14 cellular contexts compared by ENCODE assay signal in genomic region chr10:85642082-85642420, GRCh38.
DNase-seq lines count a peak whose midpoint lies in the region; ATAC-seq and TF ChIP-seq lines count a peak whose summit lies in the region.
"Had no signal": no experiment of that assay in that cellular context is flagged by ENCODE, and none has a peak within 500 bp of the region (broad histone marks: within the 10 kb centered on the region; RNA-seq: fewer than 3 reads in every experiment).

No MANE protein-coding gene starts in this region.

- BruUV-seq in Panc1 (replicated peaks; lab: Mats Ljungman, UMichigan) = no TSS peak

- no CpG with 5 or more reads among the region's 1 CpG for WGBS in trophoblast cell (ENCODE audit: extremely low coverage, insufficient coverage, insufficient read length)

- H3K36me3 ChIP-seq in Panc1 (ENCODE audit: control insufficient read depth, insufficient read depth, low read length) (no peaks in the 10 kb centered on the region), trophoblast cell (ENCODE audit: control insufficient read depth in 1 of 2, insufficient read depth in 2 of 2, low read length in 2 of 2) (no peaks in the 10 kb centered on the region)
- H3K36me3 ChIP-seq: thoracic aorta had no signal

- in situ Hi-C loops in Panc1 (cut with HindIII; ENCODE audit: low pct_unique_long_range_greater_than_20kb, low sequenced_read_pairs) = no loop called here

- H4K12ac ChIP-seq in trophoblast cell (ENCODE audit: low read depth, low read length) = no peak overlapping the region

- no peak for TF ChIP-seq CTCF in Panc1 (IDR thresholded peaks at IDR 0.05)

- H2BK120ac ChIP-seq in trophoblast cell (ENCODE audit: insufficient read depth, low read length, poor library complexity) = peak overlapping the region; percentile 63

- H3K4me2 ChIP-seq in trophoblast cell (ENCODE audit: low read length) = peak overlapping the region; percentile 31

- no peak overlapping the region for H2AK5ac ChIP-seq in trophoblast cell (ENCODE audit: low read length)

- peak overlapping the region; percentile 57 for H2BK5ac ChIP-seq in trophoblast cell (ENCODE audit: low read depth, low read length, poor library complexity)

- H3K23ac ChIP-seq in trophoblast cell (ENCODE audit: low read length) = no peak overlapping the region

- POLR2A ChIA-PET in Panc1 (lab: Charles Lee) (interaction anchor here (0.6 to 0.7 kb wide), 2 partner anchors 48 to 95 kb away, joined by 3 to 4 read pairs; no protein-coding TSS in a partner anchor), HEK293T (lab: Yijun Ruan, JAX) (no interaction called here)

- H3K27me3 ChIP-seq in Panc1 (ENCODE audit: control insufficient read depth, insufficient read depth, low read length) = no peaks in the 10 kb centered on the region
- no peaks in the 10 kb centered on the region for H3K27me3 ChIP-seq in trophoblast cell (ENCODE audit: insufficient read depth, low read length)

- H3K14ac ChIP-seq in trophoblast cell (ENCODE audit: low read length) = peak overlapping the region; percentile 62

- no peak overlapping the region for H2AFZ ChIP-seq in trophoblast cell (ENCODE audit: insufficient read depth, low read length, poor library complexity)

- H3K4me1 ChIP-seq in Panc1 (ENCODE audit: control insufficient read depth, insufficient read depth, low read length) = peaks cover 43% of the 10 kb centered on the region
- peaks cover 10 to 17% of the 10 kb centered on the region in 2 experiments for H3K4me1 ChIP-seq in trophoblast cell (ENCODE audit: control insufficient read depth in 1 of 2, insufficient read depth in 2 of 2, low read length in 2 of 2)

- H3K9ac ChIP-seq in trophoblast cell (ENCODE audit: low read length) = no peak overlapping the region

- H3K4ac ChIP-seq in trophoblast cell (ENCODE audit: low read depth, low read length) = no peak overlapping the region

- peak overlapping the region; percentile 99 for H3K27ac ChIP-seq in Panc1 (ENCODE audit: low read length)
- peak overlapping the region; percentile 91 for H3K27ac ChIP-seq in trophoblast cell (ENCODE audit: low read depth, low read length)
- H3K27ac ChIP-seq: thoracic aorta had no signal

- peaks cover 9% of the 10 kb centered on the region for H3K79me1 ChIP-seq in trophoblast cell (ENCODE audit: low read length)

- peak; percentile 53 for DNase-seq in EH (ENCODE audit: low read depth)
- DNase-seq in Panc1 (ENCODE audit: low read depth, low spot score) = no peak
- peak; percentile 11 for DNase-seq in fibroblast of gingiva (ENCODE audit: low read depth)
- no peak for DNase-seq in trophoblast cell
- no peak for DNase-seq in HEK293T (ENCODE audit: extremely low spot score)
- no peak for DNase-seq in A172 (ENCODE audit: low spot score)
- no peak for DNase-seq in NCI-H1417 treated with DMSO at 0.1 percent for 48 hours (lab: John Stamatoyannopoulos, UW)
- no peak for DNase-seq in anterior cingulate cortex (lab: John Stamatoyannopoulos, UW)
- DNase-seq: activated CD8-positive, alpha-beta memory T cell treated with anti-CD3 and anti-CD28 coated beads, Interleukin-2, amount 10 ng/mL, durations not matched to agents 7 days and 5 days; central memory CD4-positive, alpha-beta T cell; erythroblast; occipital lobe; stimulated activated CD4-positive, alpha-beta T cell treated with anti-CD3 and anti-CD28 coated beads, Interleukin-15, amount 100 ng/mL, for 24 hours had no signal

- intact Hi-C loops in Panc1 (cut with micrococcal nuclease; ENCODE audit: unreplicated experiment) = no loop called here

- no peaks in the 10 kb centered on the region for H3K79me2 ChIP-seq in trophoblast cell (ENCODE audit: control insufficient read depth, insufficient read depth, low read length, poor library complexity)

- H2BK12ac ChIP-seq in trophoblast cell (ENCODE audit: low read length) = peak overlapping the region; percentile 56

- no peak overlapping the region for H4K8ac ChIP-seq in trophoblast cell (ENCODE audit: low read depth, low read length)

- H3K4me3 ChIP-seq in Panc1 (ENCODE audit: low read depth in 2 of 2, low read length in 2 of 2) (peak overlapping the region in 1 of 2 experiments; percentile 35; a peak in 2 of 4 replicates), trophoblast cell (ENCODE audit: low read depth, low read length) (no peak overlapping the region)
- H3K4me3 ChIP-seq: thoracic aorta had no signal

- H3K18ac ChIP-seq in trophoblast cell (ENCODE audit: low read length) = no peak overlapping the region

- CTCF ChIA-PET in Panc1 (lab: Charles Lee) (interaction anchor here (0.7 kb wide), 1 partner anchor 48 kb away, joined by 3 read pairs; no protein-coding TSS in a partner anchor), HEK293T (lab: Yijun Ruan, JAX) (interaction anchor here (0.6 kb wide), 2 partner anchors 288 to 1017 kb away, joined by 3 read pairs; no protein-coding TSS in a partner anchor)

- H4K91ac ChIP-seq in trophoblast cell (ENCODE audit: low read depth, low read length) = peak overlapping the region; percentile 28

- ATAC-seq in Panc1 = peak; percentile 84
- ATAC-seq: activated CD8-positive, alpha-beta memory T cell treated with anti-CD3 and anti-CD28 coated beads, Interleukin-2, amount 10 ng/mL, durations not matched to agents 7 days and 5 days had no signal

- H3K9me3 ChIP-seq in Panc1 (ENCODE audit: control insufficient read depth, insufficient read depth, low read depth, low read length) (peaks cover 5% of the 10 kb centered on the region; the same call in 1 of the 2 replicates), trophoblast cell (ENCODE audit: insufficient read depth, low read depth, low read length) (peaks cover 1% of the 10 kb centered on the region)
- H3K9me3 ChIP-seq: thoracic aorta had no signal

TF ChIP-seq in HEK293T, 16 proteins besides CTCF, POLR2A, EP300 and RAD21:
- TF ChIP-seq SP1 (IDR thresholded peaks at IDR 0.05) (no peak), FOXK2 (IDR thresholded peaks at IDR 0.05) (no peak), FOXM1 (IDR thresholded peaks at IDR 0.05; ENCODE audit: borderline replicate concordance) (no peak), ELF4 (IDR thresholded peaks at IDR 0.05) (no peak), BHLHE40 (IDR thresholded peaks at IDR 0.05; ENCODE audit: borderline replicate concordance) (no peak), HDGF (IDR thresholded peaks at IDR 0.05; ENCODE audit: borderline replicate concordance) (no peak), ZNF384 (IDR thresholded peaks at IDR 0.05) (no peak), TARDBP (IDR thresholded peaks at IDR 0.05) (no peak), ARNT (IDR thresholded peaks at IDR 0.05) (no peak), L3MBTL2 (conservative IDR thresholded peaks at IDR 0.05) (no peak)
- TF ChIP-seq, protein P1, sequence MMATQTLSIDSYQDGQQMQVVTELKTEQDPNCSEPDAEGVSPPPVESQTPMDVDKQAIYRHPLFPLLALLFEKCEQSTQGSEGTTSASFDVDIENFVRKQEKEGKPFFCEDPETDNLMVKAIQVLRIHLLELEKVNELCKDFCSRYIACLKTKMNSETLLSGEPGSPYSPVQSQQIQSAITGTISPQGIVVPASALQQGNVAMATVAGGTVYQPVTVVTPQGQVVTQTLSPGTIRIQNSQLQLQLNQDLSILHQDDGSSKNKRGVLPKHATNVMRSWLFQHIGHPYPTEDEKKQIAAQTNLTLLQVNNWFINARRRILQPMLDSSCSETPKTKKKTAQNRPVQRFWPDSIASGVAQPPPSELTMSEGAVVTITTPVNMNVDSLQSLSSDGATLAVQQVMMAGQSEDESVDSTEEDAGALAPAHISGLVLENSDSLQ (IDR thresholded peaks at IDR 0.05) = no peak

Comparison
In these comparisons a context has a peak if more than half of its experiments do, and no peak if none do; other contexts are left out.
1. DNase-seq: peak in EH (single experiment) and fibroblast of gingiva (single experiment); none in Panc1 (single experiment), trophoblast cell (0 of 2), HEK293T (single experiment), A172 (single experiment), NCI-H1417 treated with DMSO at 0.1 percent for 48 hours (single experiment) and anterior cingulate cortex (0 of 58).